13 cellular contexts compared by ENCODE assay signal in genomic region chr20:33386673-33387072, GRCh38. TPM values are rescaled to one million over a fixed set of nuclear protein-coding genes. Genes with fewer than 3 reads are reported as not detected.
DNase-seq lines count a peak whose midpoint lies in the region; ATAC-seq and TF ChIP-seq lines count a peak whose summit lies in the region.
"Had no signal": no experiment of that assay in that cellular context is flagged by ENCODE, and none has a peak within 500 bp of the region (broad histone marks: within the 10 kb centered on the region; RNA-seq: fewer than 3 reads in every experiment).

No MANE protein-coding gene starts in this region.

- no peaks in the 10 kb centered on the region for H3K9me3 ChIP-seq in osteoblast (ENCODE audit: low read depth, low read length)
- H3K9me3 ChIP-seq: BE2C, Caco-2 had no signal

- no peak for DNase-seq in HFFc6
- DNase-seq in osteoblast (ENCODE audit: insufficient read length, low spot score, missing footprints) = no peak
- DNase-seq in activated CD4-positive, alpha-beta T cell treated with anti-CD3 and anti-CD28 coated beads, Interleukin-2, amount 50 U/mL, for 4 hours = no peak
- DNase-seq: BE2C; CD4-positive, alpha-beta memory T cell; GF-D8; HCEC 1CT had no signal

- H3K36me3 Mint-ChIP-seq in HFFc6 (ENCODE audit: low read depth) = peaks cover 10% of the 10 kb centered on the region
- peaks cover 89% of the 10 kb centered on the region for H3K36me3 Mint-ChIP-seq in activated T-helper 17 cell treated with anti-CD3 and anti-CD28 coated beads, Interleukin-2, amount 50 U/mL, for 72 hours (ENCODE audit: low read depth)

- no peak overlapping the region for H2AFZ ChIP-seq in osteoblast (ENCODE audit: low read length)

- peaks cover 4% of the 10 kb centered on the region for H3K4me1 ChIP-seq in osteoblast (ENCODE audit: insufficient read depth, low read length)
- H3K4me1 ChIP-seq: BE2C, Caco-2 had no signal

- no peak overlapping the region for H3K4me2 ChIP-seq in osteoblast (ENCODE audit: insufficient read depth, low read length)

- H3K4me3 Mint-ChIP-seq in HFFc6 = no peak overlapping the region
- H3K4me3 Mint-ChIP-seq in activated T-helper 17 cell treated with anti-CD3 and anti-CD28 coated beads, Interleukin-2, amount 50 U/mL, for 72 hours = no peak overlapping the region
- H3K4me3 Mint-ChIP-seq: CD4-positive, alpha-beta memory T cell had no signal

- H3K9me3 Mint-ChIP-seq in HFFc6 = no peaks in the 10 kb centered on the region
- H3K9me3 Mint-ChIP-seq in activated T-helper 17 cell treated with anti-CD3 and anti-CD28 coated beads, Interleukin-2, amount 50 U/mL, for 72 hours = no peaks in the 10 kb centered on the region
- H3K9me3 Mint-ChIP-seq: CD4-positive, alpha-beta memory T cell had no signal

- no peak for ATAC-seq in activated T-helper 17 cell treated with anti-CD3 and anti-CD28 coated beads, Interleukin-2, amount 50 U/mL, for 72 hours (replicated peaks)
- ATAC-seq in GM19035 (IDR thresholded peaks at IDR 0.05; ENCODE audit: unreplicated experiment) = no peak
- ATAC-seq in GM18858 (IDR thresholded peaks at IDR 0.05; ENCODE audit: unreplicated experiment) = no peak
- ATAC-seq: K562 had no signal

- H3K4me3 ChIP-seq in osteoblast (ENCODE audit: insufficient read depth, low read length) = no peak overlapping the region
- H3K4me3 ChIP-seq: K562 had no signal

- peak overlapping the region; percentile 3; the same call in 1 of the 2 replicates for H3K27ac ChIP-seq in 22Rv1
- H3K27ac ChIP-seq in osteoblast (ENCODE audit: low read depth, low read length) = peak overlapping the region; percentile 51

- H3K36me3 ChIP-seq in osteoblast (ENCODE audit: insufficient read depth, low read length) = peaks cover 51% of the 10 kb centered on the region

- H3K27me3 Mint-ChIP-seq in HFFc6 (ENCODE audit: insufficient read depth) = no peaks in the 10 kb centered on the region
- no peaks in the 10 kb centered on the region for H3K27me3 Mint-ChIP-seq in activated T-helper 17 cell treated with anti-CD3 and anti-CD28 coated beads, Interleukin-2, amount 50 U/mL, for 72 hours
- H3K27me3 Mint-ChIP-seq: CD4-positive, alpha-beta memory T cell had no signal

- H3K79me2 ChIP-seq in osteoblast (ENCODE audit: insufficient read depth, low read length) = no peaks in the 10 kb centered on the region

- no peaks in the 10 kb centered on the region for H4K20me1 ChIP-seq in osteoblast (ENCODE audit: insufficient read depth, low read length)

- H3K27me3 ChIP-seq in osteoblast (ENCODE audit: insufficient read depth, low read length) = no peaks in the 10 kb centered on the region
- H3K27me3 ChIP-seq: BE2C had no signal

- peak overlapping the region; percentile 69; the same call in 1 of the 2 replicates for H3K27ac Mint-ChIP-seq in HFFc6
- peak overlapping the region; percentile 30 for H3K27ac Mint-ChIP-seq in activated T-helper 17 cell treated with anti-CD3 and anti-CD28 coated beads, Interleukin-2, amount 50 U/mL, for 72 hours

- peaks cover 10% of the 10 kb centered on the region for H3K4me1 Mint-ChIP-seq in HFFc6 (ENCODE audit: low read depth)
- no peaks in the 10 kb centered on the region for H3K4me1 Mint-ChIP-seq in activated T-helper 17 cell treated with anti-CD3 and anti-CD28 coated beads, Interleukin-2, amount 50 U/mL, for 72 hours

- no peak for TF ChIP-seq CTCF in 22Rv1 (IDR thresholded peaks at IDR 0.05)
- TF ChIP-seq CTCF in HFFc6 (IDR thresholded peaks at IDR 0.05) = no peak
- TF ChIP-seq CTCF in osteoblast (IDR thresholded peaks at IDR 0.05; ENCODE audit: extremely low read depth, low read depth, low read length) = no peak

RNA-seq across cellular contexts. Expression of gene CDK5RAP1, which starts 14.6 kb away (rescaled TPM):
- 10 to 100 TPM; 22.8 to 28.4 (median 25.0) TPM for total RNA-seq in HFFc6 (2021; fragmentation: NEBNext Ultra II Directional; extraction: Animal tissue kit (Norgen Biotek cat#: 25700))
- 10 to 100 TPM; 24.1 to 44.5 TPM for total RNA-seq in activated T-helper 17 cell treated with anti-CD3 and anti-CD28 coated beads, Interleukin-2, amount 50 U/mL, for 72 hours
- total RNA-seq in osteoblast = 14.4 and 16.6 TPM in 2 replicates

RNA-seq across cellular contexts. Expression of gene SNTA1, which starts 56.9 kb away (rescaled TPM):
- 10 to 100 TPM; 13.9 to 22.2 (median 20.9) TPM for total RNA-seq in HFFc6 (2021; fragmentation: NEBNext Ultra II Directional; extraction: Animal tissue kit (Norgen Biotek cat#: 25700))
- 1 to 10 TPM; 5.5 to 6.5 TPM for total RNA-seq in activated T-helper 17 cell treated with anti-CD3 and anti-CD28 coated beads, Interleukin-2, amount 50 U/mL, for 72 hours
- total RNA-seq in osteoblast = 27.1 and 27.5 TPM in 2 replicates
